8 cellular contexts compared by ENCODE assay signal in genomic region chr16:28210264-28210663, GRCh38. TPM values are rescaled to one million over a fixed set of nuclear protein-coding genes. Genes with fewer than 3 reads are reported as not detected.
DNase-seq lines count a peak whose midpoint lies in the region; ATAC-seq and TF ChIP-seq lines count a peak whose summit lies in the region.

No MANE protein-coding gene starts in this region.

- H3K9me3 ChIP-seq in Peyer's patch (no peaks in the 10 kb centered on the region), sigmoid colon (no peaks in the 10 kb centered on the region)

- H3K36me3 ChIP-seq in Peyer's patch (peaks cover 0 to 18% (median 0%) of the 10 kb centered on the region in 3 donors), sigmoid colon (peaks cover 0 to 22% (median 2%) of the 10 kb centered on the region in 4 donors)

- H3K4me3 ChIP-seq in GM12865 (ENCODE audit: low read depth, low read length): peak overlapping the region; percentile 89
- H3K4me3 ChIP-seq in Peyer's patch: peak overlapping the region; percentile 84 to 100 (median 98)
- H3K4me3 ChIP-seq in sigmoid colon: peak overlapping the region in 3 of 4 donors; percentile 87 to 93 (median 90)

- DNase-seq in GM12865 (ENCODE audit: low read depth): no peak
- DNase-seq in Peyer's patch: no peak
- DNase-seq in erythroblast (lab: John Stamatoyannopoulos, UW): peak; percentile 60 to 84
- DNase-seq in sigmoid colon: no peak
- DNase-seq in NCI-H446 treated with DMSO at 0.1 percent for 48 hours (lab: John Stamatoyannopoulos, UW): no peak
- DNase-seq in stimulated activated CD4-positive, alpha-beta T cell treated with anti-CD3 and anti-CD28 coated beads, Interleukin-15, amount 100 ng/mL, for 24 hours: no peak
- DNase-seq in ACHN: no peak

- WGBS in sigmoid colon, 2 donors: 48 to 54% methylated on average over 5 of the region's 5 CpGs

- H3K27me3 ChIP-seq in Peyer's patch: no peaks in the 10 kb centered on the region
- H3K27me3 ChIP-seq in sigmoid colon: no peaks in the 10 kb centered on the region

- TF ChIP-seq POLR2A in Peyer's patch (IDR thresholded peaks at IDR 0.05): no peak
- TF ChIP-seq POLR2A in erythroblast (IDR thresholded peaks at IDR 0.05; ENCODE audit: low read length): no peak
- TF ChIP-seq POLR2A in sigmoid colon (IDR thresholded peaks at IDR 0.05): no peak

- in situ Hi-C loops in ACHN (cut with HindIII; ENCODE audit: low pct_ligation_motif_present, low pct_unique_long_range_greater_than_20kb, low sequenced_read_pairs): no loop called here

- no peak for ATAC-seq in HG03159 (IDR thresholded peaks at IDR 0.05; ENCODE audit: unreplicated experiment)

- no peak for TF ChIP-seq CTCF in GM12865 (IDR thresholded peaks at IDR 0.05; ENCODE audit: insufficient read depth, low read depth, low read length, missing control alignments)
- TF ChIP-seq CTCF in Peyer's patch (IDR thresholded peaks at IDR 0.05): no peak
- TF ChIP-seq CTCF in sigmoid colon (IDR thresholded peaks at IDR 0.05): no peak

- intact Hi-C loops in sigmoid colon (cut with DNase I): no loop called here

- TF ChIP-seq EP300 in sigmoid colon (IDR thresholded peaks at IDR 0.05): no peak

- H3K4me1 ChIP-seq in Peyer's patch: peaks cover 0 to 30% (median 4%) of the 10 kb centered on the region in 4 donors
- peaks cover 0 to 26% (median 22%) of the 10 kb centered on the region in 4 donors for H3K4me1 ChIP-seq in sigmoid colon

- peak overlapping the region; percentile 87 to 96 (median 93) for H3K27ac ChIP-seq in Peyer's patch
- peak overlapping the region in 3 of 4 donors; percentile 90 to 94 (median 93) for H3K27ac ChIP-seq in sigmoid colon

RNA-seq across cellular contexts. Expression of gene XPO6, which starts 1.5 kb away (rescaled TPM):
- 100 to 1,000 TPM in 3 of 4 donors, 10 to 100 TPM in 1; 94.7 to 272 (median 130) TPM for total RNA-seq in Peyer's patch
- 10 to 100 TPM; 48.9 to 85.5 (median 57.0) TPM for total RNA-seq in sigmoid colon
- 100 to 1,000 TPM in 1 of 3 donors, 10 to 100 TPM in 2; 40.2 to 101 (median 41.2) TPM for polyA plus RNA-seq in sigmoid colon

Comparison
In these comparisons a context has a peak if more than half of its experiments do, and no peak if none do; other contexts are left out.
1. DNase-seq: peak in erythroblast (2 of 2); none in GM12865 (single experiment), Peyer's patch (0 of 3), sigmoid colon (single experiment), NCI-H446 treated with DMSO at 0.1 percent for 48 hours (single experiment), stimulated activated CD4-positive, alpha-beta T cell treated with anti-CD3 and anti-CD28 coated beads, Interleukin-15, amount 100 ng/mL, for 24 hours (single experiment) and ACHN (single experiment).
2. Peak in every context shown above with its lines, with median percentiles within 50 percentile points of each other: H3K4me3 ChIP-seq.